In the genomic region with DNA sequence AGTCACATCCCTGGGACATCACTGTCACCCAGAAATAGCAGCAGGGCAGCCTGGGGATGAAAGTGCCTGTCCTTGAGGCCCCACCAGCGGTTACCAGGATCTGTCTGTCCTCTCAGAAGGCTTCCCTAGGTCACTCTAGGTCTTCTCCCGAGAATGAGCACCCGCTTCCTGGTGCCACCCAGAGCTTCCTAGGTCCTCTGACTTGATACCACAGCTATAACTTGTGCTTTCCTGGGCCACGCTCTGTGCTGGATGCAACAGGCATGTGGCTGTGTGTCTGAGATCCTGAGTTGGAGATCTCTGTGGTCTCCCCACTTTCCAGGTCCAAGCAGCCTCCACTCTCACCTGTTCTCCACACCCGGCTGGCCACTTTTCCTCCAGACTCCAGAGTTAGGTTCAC, we compare ENCODE assay signal across 10 cellular contexts. TPM values are rescaled to one million over a fixed set of nuclear protein-coding genes. Genes with fewer than 3 reads are reported as not detected.
"Had no signal": no experiment of that assay in that cellular context is flagged by ENCODE, and none has a peak within 500 bp of the region (broad histone marks: within the 10 kb centered on the region; RNA-seq: fewer than 3 reads in every experiment).

No MANE protein-coding gene starts in this region.

- H3K27ac ChIP-seq: GM23248, HL-60 had no signal

- ATAC-seq: HCT116, K562 had no signal

- H3K4me1 ChIP-seq: HAP-1 had no signal

- H2AFZ ChIP-seq: GM23248 had no signal

- H3K4me3 ChIP-seq: GM23248, HAP-1, K562 had no signal

- H3K36me3 ChIP-seq: HAP-1 had no signal

- DNase-seq: GM23248, GOT3, H7, HFFc6, IMR-90, KG1 had no signal

- H3K9ac ChIP-seq: GM23248 had no signal

RNA-seq across cellular contexts. Expression of gene ARNT2, which starts 25.8 kb away (rescaled TPM):
- total RNA-seq: K562 had no signal
